ENCODE assay signal across 8 cellular contexts in genomic region chr7:100428199-100428966, GRCh38. TPM values are rescaled to one million over a fixed set of nuclear protein-coding genes. Genes with fewer than 3 reads are reported as not detected.
DNase-seq lines count a peak whose midpoint lies in the region; ATAC-seq, FAIRE-seq and TF ChIP-seq lines count a peak whose summit lies in the region.

A gene with protein sequence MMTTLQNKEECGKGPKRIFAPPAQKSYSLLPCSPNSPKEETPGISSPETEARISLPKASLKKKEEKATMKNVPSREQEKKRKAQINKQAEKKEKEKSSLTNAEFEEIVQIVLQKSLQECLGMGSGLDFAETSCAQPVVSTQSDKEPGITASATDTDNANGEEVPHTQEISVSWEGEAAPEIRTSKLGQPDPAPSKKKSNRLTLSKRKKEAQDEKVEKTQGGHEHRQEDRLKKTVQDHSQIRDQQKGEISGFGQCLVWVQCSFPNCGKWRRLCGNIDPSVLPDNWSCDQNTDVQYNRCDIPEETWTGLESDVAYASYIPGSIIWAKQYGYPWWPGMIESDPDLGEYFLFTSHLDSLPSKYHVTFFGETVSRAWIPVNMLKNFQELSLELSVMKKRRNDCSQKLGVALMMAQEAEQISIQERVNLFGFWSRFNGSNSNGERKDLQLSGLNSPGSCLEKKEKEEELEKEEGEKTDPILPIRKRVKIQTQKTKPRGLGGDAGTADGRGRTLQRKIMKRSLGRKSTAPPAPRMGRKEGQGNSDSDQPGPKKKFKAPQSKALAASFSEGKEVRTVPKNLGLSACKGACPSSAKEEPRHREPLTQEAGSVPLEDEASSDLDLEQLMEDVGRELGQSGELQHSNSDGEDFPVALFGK (minus strand): TSS chr7:100428703. CDS start chr7:100420649, 8,054 bp downstream.

- no peaks in the 10 kb centered on the region for H3K9me3 ChIP-seq in Loucy (ENCODE audit: insufficient read depth, low read depth, low read length)

- H3K4me2 ChIP-seq in Loucy (ENCODE audit: low read depth, low read length, poor library complexity, severe bottlenecking): peak within 1 kb of the TSS; percentile 83

- peaks cover 39 to 46% of the 10 kb centered on the region in 2 donors for H3K4me1 Mint-ChIP-seq in natural killer cell treated with Interleukin-12 subunit alpha and Interleukin-12 subunit beta and Interleukin-15 and Interleukin-18, amount 100 ng/mL, for 72 hours (ENCODE audit: low read depth in 2 of 2)

- H3K27me3 Mint-ChIP-seq in natural killer cell treated with Interleukin-12 subunit alpha and Interleukin-12 subunit beta and Interleukin-15 and Interleukin-18, amount 100 ng/mL, for 72 hours: no peaks in the 10 kb centered on the region

- H4K20me1 ChIP-seq in Loucy (ENCODE audit: insufficient read depth, low read length, poor library complexity, severe bottlenecking): peaks cover 31% of the 10 kb centered on the region

- H3K4me3 ChIP-seq in Loucy (ENCODE audit: low read length, poor library complexity, severe bottlenecking): peak within 1 kb of the TSS; percentile 85
- H3K4me3 ChIP-seq in fibroblast of the aortic adventitia (ENCODE audit: low read depth, low read length): peak within 1 kb of the TSS; percentile 83

- TF ChIP-seq POLR2A in H54 (IDR thresholded peaks at IDR 0.05; ENCODE audit: low read depth, low read length) (peak; percentile 100), Raji (IDR thresholded peaks at IDR 0.05; ENCODE audit: insufficient read depth, low read depth, low read length) (peak; percentile 96)

- H3K79me2 ChIP-seq in Loucy (ENCODE audit: insufficient read depth, low read length): peaks cover 38% of the 10 kb centered on the region

- peak; percentile 23 for FAIRE-seq in H54 (lab: Jason Lieb, UNC)

- peak within 1 kb of the TSS; percentile 98 for H3K9ac ChIP-seq in Loucy (ENCODE audit: low read depth, low read length, poor library complexity, severe bottlenecking)

- peaks cover 5% of the 10 kb centered on the region; the same call in 1 of the 2 replicates for H3F3A ChIP-seq in Loucy (ENCODE audit: low read depth)

- DNase-seq in EH (ENCODE audit: low read depth): peak; percentile 97
- peak; percentile 87 for DNase-seq in H54 (ENCODE audit: insufficient read length, low spot score)
- peak; percentile 98 for DNase-seq in activated effector memory CD4-positive, alpha-beta T cell treated with anti-CD3 and anti-CD28 coated beads, Interleukin-2, amount 50 U/mL, for 16 hours
- peak; percentile 99 for DNase-seq in fibroblast of the aortic adventitia (ENCODE audit: low read depth)
- DNase-seq in natural killer cell treated with Interleukin-12 subunit alpha and Interleukin-12 subunit beta and Interleukin-15 and Interleukin-18, amount 100 ng/mL, for 72 hours (ENCODE audit: low spot score): peak; percentile 97
- DNase-seq in stimulated activated naive CD4-positive, alpha-beta T cell treated with Interleukin-2 at 50 U/mL for 16 hours (lab: John Stamatoyannopoulos, UW): peak; percentile 94

- H3K27ac Mint-ChIP-seq in natural killer cell treated with Interleukin-12 subunit alpha and Interleukin-12 subunit beta and Interleukin-15 and Interleukin-18, amount 100 ng/mL, for 72 hours: peak within 1 kb of the TSS; percentile 99 to 100

- peak; percentile 76 to 79 for ATAC-seq in natural killer cell treated with Interleukin-12 subunit alpha and Interleukin-12 subunit beta and Interleukin-15 and Interleukin-18, amount 100 ng/mL, for 72 hours

- H3K4me3 Mint-ChIP-seq in natural killer cell treated with Interleukin-12 subunit alpha and Interleukin-12 subunit beta and Interleukin-15 and Interleukin-18, amount 100 ng/mL, for 72 hours: peak within 1 kb of the TSS; percentile 97

- H3K36me3 Mint-ChIP-seq in natural killer cell treated with Interleukin-12 subunit alpha and Interleukin-12 subunit beta and Interleukin-15 and Interleukin-18, amount 100 ng/mL, for 72 hours: peaks cover 10% of the 10 kb centered on the region

- H3K9me2 ChIP-seq in Loucy (replicated peaks; ENCODE audit: low read depth, low read length): no peaks in the 10 kb centered on the region

- H2AFZ ChIP-seq in Loucy (ENCODE audit: low read length): peak within 1 kb of the TSS; percentile 80

- no peaks in the 10 kb centered on the region for H3K9me3 Mint-ChIP-seq in natural killer cell treated with Interleukin-12 subunit alpha and Interleukin-12 subunit beta and Interleukin-15 and Interleukin-18, amount 100 ng/mL, for 72 hours

- TF ChIP-seq CTCF in Loucy (conservative IDR thresholded peaks at IDR 0.05; ENCODE audit: low read length) (no peak), fibroblast of the aortic adventitia (IDR thresholded peaks at IDR 0.05; ENCODE audit: insufficient read depth, low read length) (no peak)

- peaks cover 15% of the 10 kb centered on the region; the same call in 1 of the 2 replicates for H3K36me3 ChIP-seq in Loucy (ENCODE audit: insufficient read depth, low read length)

- H3K4me1 ChIP-seq in Loucy (ENCODE audit: insufficient read depth, low read length, poor library complexity, severe bottlenecking): peaks cover 35% of the 10 kb centered on the region

- no peaks in the 10 kb centered on the region for H3K27me3 ChIP-seq in Loucy (ENCODE audit: insufficient read depth, low read length, poor library complexity, severe bottlenecking)

RNA-seq across cellular contexts. Expression of the gene that starts here (rescaled TPM):
- total RNA-seq in fibroblast of the aortic adventitia (ENCODE audit: low replicate concordance): 2.4 and 3.0 TPM in 2 replicates
- total RNA-seq in natural killer cell treated with Interleukin-12 subunit alpha and Interleukin-12 subunit beta and Interleukin-15 and Interleukin-18, amount 100 ng/mL, for 72 hours: 1 to 10 TPM; 1.3 to 2.5 TPM

Comparison
In these comparisons a context has a peak if more than half of its experiments do, and no peak if none do; other contexts are left out.
1. Peak in every context shown above with its lines: DNase-seq, ATAC-seq and H3K4me3 ChIP-seq.